In genomic region chr15:62942411-62942810, GRCh38 we compare ENCODE assay signal across 17 cellular contexts.
"Had no signal": no experiment of that assay in that cellular context is flagged by ENCODE, and none has a peak within 500 bp of the region (broad histone marks: within the 10 kb centered on the region; RNA-seq: fewer than 3 reads in every experiment).

No MANE protein-coding gene starts in this region.

- H3K79me2 ChIP-seq: parathyroid adenoma had no signal

- H3K4me3 ChIP-seq: adrenal gland, cardiac muscle cell, dorsolateral prefrontal cortex, left lung had no signal

- DNase-seq: activated CD4-positive, alpha-beta T cell treated with anti-CD3 and anti-CD28 coated beads, Interleukin-2, amount 50 U/mL, for 4 hours; activated gamma-delta T cell treated with Interleukin-2 at 50 U/mL for 16 hours; adrenal gland; dorsolateral prefrontal cortex; endodermal cell; glutamatergic neuron; hippocampal formation; islet precursor cell; left lung; naive thymus-derived CD4-positive, alpha-beta T cell; stimulated activated naive CD8-positive, alpha-beta T cell treated with anti-CD3 and anti-CD28 coated beads, Interleukin-15, Interleukin-2, amounts not matched to agents 100 U/mL and 50 U/mL, for 24 hours had no signal

- H3K9me3 ChIP-seq: adrenal gland, left lung had no signal

- H3K27me3 ChIP-seq: adrenal gland, cardiac muscle cell, dorsolateral prefrontal cortex, left lung had no signal

- ATAC-seq: activated naive CD4-positive, alpha-beta T cell treated with anti-CD3 and anti-CD28 coated beads, Interleukin-2, amount 50 U/mL, for 72 hours; foreskin keratinocyte; left lung; naive thymus-derived CD4-positive, alpha-beta T cell; sciatic nerve; stimulated activated naive CD8-positive, alpha-beta T cell treated with anti-CD3 and anti-CD28 coated beads, Interleukin-15, Interleukin-2, amounts not matched to agents 100 U/mL and 50 U/mL, for 24 hours had no signal

- H3K9ac ChIP-seq: parathyroid adenoma had no signal

- H2AFZ ChIP-seq: parathyroid adenoma had no signal

- H3K36me3 ChIP-seq: adrenal gland, cardiac muscle cell, left lung had no signal

- H3K27ac ChIP-seq: cardiac muscle cell, epithelial cell of prostate, foreskin keratinocyte, left lung, parathyroid adenoma had no signal
